ENCODE assay signal across 8 cellular contexts in genomic region chr14:64540208-64541202, GRCh38. TPM values are rescaled to one million over a fixed set of nuclear protein-coding genes. Genes with fewer than 3 reads are reported as not detected.
DNase-seq lines count a peak whose midpoint lies in the region; ATAC-seq, FAIRE-seq and TF ChIP-seq lines count a peak whose summit lies in the region.

Gene HSPA2 (plus strand): TSS chr14:64540741. CDS start chr14:64540850, 109 bp downstream.

- BruUV-seq in GM12878 (replicated peaks; lab: Mats Ljungman, UMichigan) = no TSS peak

- H3K4me1 ChIP-seq in GM12878 (ENCODE audit: control insufficient read depth, insufficient read depth, low read length) = peaks cover 4% of the 10 kb centered on the region; the same call in 1 of the 2 replicates

- ATAC-seq in HG02642 (IDR thresholded peaks at IDR 0.05; ENCODE audit: poor library complexity, unreplicated experiment) = peak; percentile 95
- ATAC-seq in GM12878 = peak; percentile 98

- in situ Hi-C loops in GM12878 (cut with MboI) = no loop called here

- 30% methylated on average over 74 of the region's 79 CpGs for WGBS in GM12878 (ENCODE audit: insufficient coverage, insufficient replicate concordance, low lambda C conversion rate, missing lambda C conversion rate)

- peaks cover 6 to 9% of the 10 kb centered on the region in 2 experiments for H3K27me3 ChIP-seq in GM12878 (replicated peaks in 1 of 2; ENCODE audit: control insufficient read depth in 2 of 2, insufficient read depth in 2 of 2, low read length in 1 of 2)

- peak within 1 kb of the TSS; percentile 93 for H2AFZ ChIP-seq in GM12878 (ENCODE audit: control insufficient read depth, low read depth, low read length)

- TF ChIP-seq CTCF in GM12865 (IDR thresholded peaks at IDR 0.05; ENCODE audit: insufficient read depth, low read depth, low read length, missing control alignments) = peak; percentile 68
- TF ChIP-seq CTCF in GM12878 (IDR thresholded peaks at IDR 0.05 in 2 of 3, conservative IDR thresholded peaks at IDR 0.05 in 1 of 3; ENCODE audit: control insufficient read depth in 2 of 3, extremely low read depth in 1 of 3, insufficient read depth in 1 of 3, low read depth in 3 of 3, low read length in 3 of 3) = peak; percentile 69 to 84 (median 77)
- TF ChIP-seq CTCF in retinal pigment epithelial cell (conservative IDR thresholded peaks at IDR 0.05; ENCODE audit: low read depth, low read length) = peak; percentile 81

- H3K36me3 ChIP-seq in GM12878 (ENCODE audit: control insufficient read depth in 2 of 2, insufficient read depth in 2 of 2, low read length in 1 of 2) = no peaks in the 10 kb centered on the region

- POLR2A ChIA-PET in GM12878 (lab: Charles Lee) = interaction anchor here (0.6 to 1.0 kb wide), 6 partner anchors 18 to 113 kb away, joined by 3 to 4 read pairs (median 4); no protein-coding TSS in a partner anchor

- TF ChIP-seq RAD21 in GM12878 (IDR thresholded peaks at IDR 0.05; ENCODE audit: insufficient read depth, low read depth, low read length) = 0 out of 2 replicates have a peak, but pooled peaks have one; percentile 32

- peak; percentile 99 for DNase-seq in GM12865 (ENCODE audit: low read depth)
- peak; percentile 15 for DNase-seq in NCI-H128 (lab: John Stamatoyannopoulos, UW; ENCODE audit: unreplicated experiment)
- DNase-seq in T-helper 9 cell = peak; percentile 89
- DNase-seq in GM12878 (ENCODE audit: low read depth, low spot score) = peak; percentile 89
- DNase-seq in hypothalamus (lab: John Stamatoyannopoulos, UW) = peak; percentile 80 to 100 (median 99)
- peak; percentile 99 for DNase-seq in retinal pigment epithelial cell (ENCODE audit: low read depth)
- DNase-seq in NCI-H146 (lab: John Stamatoyannopoulos, UW) = no peak

- RAD21 ChIA-PET in GM12878 (lab: Charles Lee; ENCODE audit: unreplicated experiment) = interaction anchor here (0.6 to 1.2 kb wide), 5 partner anchors 96 to 415 kb away, joined by 3 to 6 read pairs (median 4); no protein-coding TSS in a partner anchor

- peaks cover 15% of the 10 kb centered on the region; the same call in 2 of the 3 replicates for H3K9me3 ChIP-seq in GM12878 (replicated peaks; ENCODE audit: control insufficient read depth, insufficient read depth, low read length)

- peak; percentile 92 for FAIRE-seq in GM12878 (lab: Jason Lieb, UNC)

- no peaks in the 10 kb centered on the region for H4K20me1 ChIP-seq in GM12878 (ENCODE audit: control insufficient read depth, insufficient read depth)

- CTCF ChIA-PET in GM12878 (lab: Yijun Ruan, JAX) = interaction anchor here (0.7 to 1.5 kb wide), 11 partner anchors 9 to 546 kb away, joined by 3 to 12 read pairs (median 3); no protein-coding TSS in a partner anchor

- no peaks in the 10 kb centered on the region for H3K79me2 ChIP-seq in GM12878 (ENCODE audit: control insufficient read depth, insufficient read depth, low read length)

- no peak for TF ChIP-seq EP300 in GM12878 (IDR thresholded peaks at IDR 0.05; ENCODE audit: borderline replicate concordance in 1 of 2, control insufficient read depth in 1 of 2, low read depth in 2 of 2, low read length in 2 of 2)

- SMC1A ChIA-PET in GM12878 (lab: Charles Lee; ENCODE audit: uncharacterized antibody, unreplicated experiment) = interaction anchor here (0.6 to 0.7 kb wide), 2 partner anchors 228 to 349 kb away, joined by 3 read pairs; no protein-coding TSS in a partner anchor

- H3K4me2 ChIP-seq in GM12878 (ENCODE audit: control insufficient read depth, insufficient read depth) = peak within 1 kb of the TSS; percentile 88

- peak within 1 kb of the TSS; percentile 8; the same call in 1 of the 2 replicates for H3K27ac ChIP-seq in GM12878 (ENCODE audit: control insufficient read depth, insufficient read depth)

- peak within 1 kb of the TSS; percentile 61; the same call in 1 of the 2 replicates for H3K9ac ChIP-seq in GM12878 (ENCODE audit: control insufficient read depth, insufficient read depth, low read length)

- intact Hi-C loops in GM12878 (cut with micrococcal nuclease; ENCODE audit: unreplicated experiment) = loop anchor here (1.0 to 5.0 kb wide), 4 partner anchors 36 to 222 kb away; partner anchors contain the start of gene ZBTB1

- peak within 1 kb of the TSS; percentile 82 for H3K4me3 ChIP-seq in GM12865 (ENCODE audit: low read depth, low read length)
- H3K4me3 ChIP-seq in GM12878 = peak within 1 kb of the TSS; percentile 85
- peak within 1 kb of the TSS; percentile 61 for H3K4me3 ChIP-seq in retinal pigment epithelial cell (ENCODE audit: low read length)

- TF ChIP-seq POLR2A in GM12878 (IDR thresholded peaks at IDR 0.05; ENCODE audit: low read depth, low read length) = peak; percentile 90

TF ChIP-seq in GM12878, 131 proteins besides CTCF, POLR2A, EP300 and RAD21 (continues in another document):
- TF ChIP-seq E2F4 (IDR thresholded peaks at IDR 0.05; ENCODE audit: low read depth, low read length) (no peak), MEF2B (IDR thresholded peaks at IDR 0.05; ENCODE audit: partially characterized antibody, poor library complexity, severe bottlenecking) (no peak), MTA3 (IDR thresholded peaks at IDR 0.05; ENCODE audit: borderline replicate concordance, low read length) (no peak), ZNF622 (IDR thresholded peaks at IDR 0.05) (no peak), SMAD5 (IDR thresholded peaks at IDR 0.05; ENCODE audit: low read depth) (no peak)
- TF ChIP-seq, protein P1, sequence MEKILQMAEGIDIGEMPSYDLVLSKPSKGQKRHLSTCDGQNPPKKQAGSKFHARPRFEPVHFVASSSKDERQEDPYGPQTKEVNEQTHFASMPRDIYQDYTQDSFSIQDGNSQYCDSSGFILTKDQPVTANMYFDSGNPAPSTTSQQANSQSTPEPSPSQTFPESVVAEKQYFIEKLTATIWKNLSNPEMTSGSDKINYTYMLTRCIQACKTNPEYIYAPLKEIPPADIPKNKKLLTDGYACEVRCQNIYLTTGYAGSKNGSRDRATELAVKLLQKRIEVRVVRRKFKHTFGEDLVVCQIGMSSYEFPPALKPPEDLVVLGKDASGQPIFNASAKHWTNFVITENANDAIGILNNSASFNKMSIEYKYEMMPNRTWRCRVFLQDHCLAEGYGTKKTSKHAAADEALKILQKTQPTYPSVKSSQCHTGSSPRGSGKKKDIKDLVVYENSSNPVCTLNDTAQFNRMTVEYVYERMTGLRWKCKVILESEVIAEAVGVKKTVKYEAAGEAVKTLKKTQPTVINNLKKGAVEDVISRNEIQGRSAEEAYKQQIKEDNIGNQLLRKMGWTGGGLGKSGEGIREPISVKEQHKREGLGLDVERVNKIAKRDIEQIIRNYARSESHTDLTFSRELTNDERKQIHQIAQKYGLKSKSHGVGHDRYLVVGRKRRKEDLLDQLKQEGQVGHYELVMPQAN (conservative IDR thresholded peaks at IDR 0.05) = no peak
- TF ChIP-seq, protein P2, sequence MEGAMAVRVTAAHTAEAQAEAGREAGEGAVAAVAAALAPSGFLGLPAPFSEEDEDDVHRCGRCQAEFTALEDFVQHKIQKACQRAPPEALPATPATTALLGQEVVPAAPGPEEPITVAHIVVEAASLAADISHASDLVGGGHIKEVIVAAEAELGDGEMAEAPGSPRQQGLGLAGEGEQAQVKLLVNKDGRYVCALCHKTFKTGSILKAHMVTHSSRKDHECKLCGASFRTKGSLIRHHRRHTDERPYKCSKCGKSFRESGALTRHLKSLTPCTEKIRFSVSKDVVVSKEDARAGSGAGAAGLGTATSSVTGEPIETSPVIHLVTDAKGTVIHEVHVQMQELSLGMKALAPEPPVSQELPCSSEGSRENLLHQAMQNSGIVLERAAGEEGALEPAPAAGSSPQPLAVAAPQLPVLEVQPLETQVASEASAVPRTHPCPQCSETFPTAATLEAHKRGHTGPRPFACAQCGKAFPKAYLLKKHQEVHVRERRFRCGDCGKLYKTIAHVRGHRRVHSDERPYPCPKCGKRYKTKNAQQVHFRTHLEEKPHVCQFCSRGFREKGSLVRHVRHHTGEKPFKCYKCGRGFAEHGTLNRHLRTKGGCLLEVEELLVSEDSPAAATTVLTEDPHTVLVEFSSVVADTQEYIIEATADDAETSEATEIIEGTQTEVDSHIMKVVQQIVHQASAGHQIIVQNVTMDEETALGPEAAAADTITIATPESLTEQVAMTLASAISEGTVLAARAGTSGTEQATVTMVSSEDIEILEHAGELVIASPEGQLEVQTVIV (IDR thresholded peaks at IDR 0.05; ENCODE audit: borderline replicate concordance, partially characterized antibody) = no peak

RNA-seq across cellular contexts. Expression of gene HSPA2, which starts in this region (rescaled TPM):
- 2.1 and 2.2 TPM in 2 replicates for total RNA-seq in GM12878 (2013; cell fraction: nucleolus; rRNA removed)
- 0.87 and 0.96 TPM in 2 replicates for total RNA-seq in GM12878 (2014; rRNA removed)
- 0.37 and 0.54 TPM in 2 replicates for total RNA-seq in GM12878 (2014; rRNA removed; fragmentation: Illumina TruSeq; extraction: Trizol)
- total RNA-seq in GM12878 (2021) = 1.1 and 1.4 TPM in 2 replicates
- polyA plus RNA-seq in GM12878 (2011; ENCODE audit: low read depth) = not detected
- 0.26 TPM in 2 replicates for polyA plus RNA-seq in GM12878 (2011; rRNA removed)
- 0.31 and 0.52 TPM in 2 replicates for polyA plus RNA-seq in GM12878 (2011; cell fraction: cytosol; rRNA removed)
- polyA plus RNA-seq in GM12878 (2011; cell fraction: nucleus; rRNA removed) = 0.58 and 0.70 TPM in 2 replicates
- polyA plus RNA-seq in GM12878 (2012) = 0.57 and 0.76 TPM in 2 replicates
- polyA plus RNA-seq in GM12878 (2014; fragmentation: Illumina TruSeq; extraction: Trizol) = 0.25 and 0.28 TPM in 2 replicates
- polyA plus RNA-seq in GM12878 (2014; fragmentation: Nextera tagmentation; extraction: Ambion mirVana) = under 1 TPM; 0.02 to 0.03 TPM
- polyA plus RNA-seq in GM12878 (2014; rRNA removed) = 0.65 and 0.77 TPM in 2 replicates
- 1 to 10 TPM; 1.0 to 1.2 TPM for polyA plus RNA-seq in GM12878 (2016; fragmentation: Nextera tagmentation; extraction: Ambion mirVana)
- polyA minus RNA-seq in GM12878 (2011; rRNA and poly(A)+ RNA removed) = 0.88 TPM in 2 replicates
- not detected in 2 replicates for polyA minus RNA-seq in GM12878 (2011; cell fraction: cytosol; rRNA and poly(A)+ RNA removed)
- 1.7 and 2.5 TPM in 2 replicates for polyA minus RNA-seq in GM12878 (2011; cell fraction: nucleus; rRNA and poly(A)+ RNA removed)
